Comparison of ENCODE assay signal across 1 cellular context in genomic region chr2:190405069-190405468, GRCh38.
TF ChIP-seq lines count a peak whose summit lies in the region.

No MANE protein-coding gene starts in this region.

TF ChIP-seq in A549, 52 proteins besides CTCF, POLR2A, EP300 and RAD21 (continued from another document):
- TF ChIP-seq ELK1 (IDR thresholded peaks at IDR 0.05; ENCODE audit: low read depth, low read length) (no peak), HDAC2 (IDR thresholded peaks at IDR 0.05) (no peak), EHF (CRISPR knock-in tag; IDR thresholded peaks at IDR 0.05) (no peak)
